ENCODE assay signal across 8 cellular contexts in the genomic region with DNA sequence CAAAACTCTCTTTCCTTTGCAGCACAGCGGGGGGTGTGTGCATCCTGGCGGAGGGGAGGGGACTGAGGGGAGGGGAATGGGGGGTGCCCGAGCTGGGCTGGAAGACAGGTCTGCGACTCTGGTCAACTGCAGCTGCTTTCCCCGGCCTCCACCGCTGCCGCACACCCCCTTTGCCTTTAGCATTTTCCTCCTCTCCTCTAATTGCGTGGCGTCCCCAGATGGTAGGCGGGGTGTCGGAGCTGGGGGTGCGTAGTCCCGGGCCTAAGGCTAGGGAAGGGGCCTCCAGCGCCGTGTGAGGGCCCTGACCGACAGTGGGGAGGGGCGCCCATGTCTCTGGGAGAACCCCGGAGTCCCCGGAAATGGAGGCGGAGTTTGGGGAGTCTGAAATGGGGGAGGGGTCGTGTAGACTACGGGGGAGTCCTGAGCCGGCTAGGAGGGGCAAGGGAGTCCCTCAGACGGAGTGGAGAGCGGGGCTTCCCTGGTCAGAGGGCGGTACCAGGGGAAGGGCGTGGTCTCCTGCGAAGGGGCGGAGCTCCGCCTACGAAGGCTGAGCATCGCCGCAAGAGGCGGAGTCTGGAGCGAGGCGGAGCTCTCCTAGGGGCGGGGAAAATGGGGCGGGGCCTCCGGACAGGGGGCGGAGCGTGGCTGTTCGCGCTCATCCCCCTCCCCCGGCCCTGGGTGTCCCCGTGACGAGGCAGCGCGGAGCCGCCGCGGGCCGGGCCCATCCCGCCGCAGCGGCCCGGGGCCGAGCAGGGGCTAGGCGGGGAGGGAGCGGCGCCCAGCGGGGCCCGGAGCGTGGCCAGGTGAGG. TPM values are rescaled to one million over a fixed set of nuclear protein-coding genes. Genes with fewer than 3 reads are reported as not detected.
A peak's percentile ranks its signal among the peaks of the same experiment; 100 is the strongest.
DNase-seq lines count a peak whose midpoint lies in the region; ATAC-seq and TF ChIP-seq lines count a peak whose summit lies in the region.

A gene with protein sequence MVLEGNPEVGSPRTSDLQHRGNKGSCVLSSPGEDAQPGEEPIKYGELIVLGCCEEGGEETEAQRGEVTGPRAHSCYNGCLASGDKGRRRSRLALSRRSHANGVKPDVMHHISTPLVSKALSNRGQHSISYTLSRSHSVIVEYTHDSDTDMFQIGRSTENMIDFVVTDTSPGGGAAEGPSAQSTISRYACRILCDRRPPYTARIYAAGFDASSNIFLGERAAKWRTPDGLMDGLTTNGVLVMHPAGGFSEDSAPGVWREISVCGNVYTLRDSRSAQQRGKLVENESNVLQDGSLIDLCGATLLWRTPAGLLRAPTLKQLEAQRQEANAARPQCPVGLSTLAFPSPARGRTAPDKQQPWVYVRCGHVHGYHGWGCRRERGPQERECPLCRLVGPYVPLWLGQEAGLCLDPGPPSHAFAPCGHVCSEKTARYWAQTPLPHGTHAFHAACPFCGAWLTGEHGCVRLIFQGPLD (plus strand): TSS at position 681 of the 809 bp plus-strand sequence. CDS start 1,224 bp downstream, outside the sequence.

- H3K36me3 ChIP-seq in adrenal gland (replicated peaks in 1 of 2) (no peaks in the 10 kb centered on the region), transverse colon (no peaks in the 10 kb centered on the region)

- H3K4me3 ChIP-seq in adrenal gland (peak within 1 kb of the TSS; percentile 41 to 89 (median 57)), transverse colon (peak within 1 kb of the TSS; percentile 69 to 85 (median 76))

- no peak for TF ChIP-seq EP300 in transverse colon (IDR thresholded peaks at IDR 0.05; ENCODE audit: low read depth)

- in situ Hi-C loops in transverse colon (cut with MboI; ENCODE audit: low pct_ligation_motif_present in 1 of 4, low pct_unique_long_range_greater_than_20kb in 1 of 4, low sequenced_read_pairs in 3 of 4) = no loop called here

- DNase-seq in GM04503 (ENCODE audit: low read depth) = peak; percentile 36
- DNase-seq in NCI-H1092 (lab: John Stamatoyannopoulos, UW) = peak; percentile 92
- DNase-seq in SW480 (ENCODE audit: low spot score) = peak; percentile 83
- DNase-seq in adrenal gland = peak; percentile 92 to 98 (median 94)
- DNase-seq in left cardiac atrium = peak; percentile 92
- DNase-seq in posterior cingulate gyrus = peak; percentile 88 to 99 (median 92)
- peak; percentile 96 for DNase-seq in transverse colon

- H3K4me1 ChIP-seq in adrenal gland (replicated peaks in 1 of 2) = peaks cover 7 to 10% of the 10 kb centered on the region in 2 donors
- H3K4me1 ChIP-seq in transverse colon = peaks cover 9 to 20% (median 14%) of the 10 kb centered on the region in 4 donors

- TF ChIP-seq POLR2A in adrenal gland (IDR thresholded peaks at IDR 0.05) (peak in 1 of 2 donors; percentile 49), transverse colon (IDR thresholded peaks at IDR 0.05) (peak; percentile 47)

- H3K9me3 ChIP-seq in adrenal gland (replicated peaks in 1 of 3) (no peaks in the 10 kb centered on the region), transverse colon (no peaks in the 10 kb centered on the region)

- ATAC-seq in HG02588 (IDR thresholded peaks at IDR 0.05; ENCODE audit: unreplicated experiment) = peak; percentile 82
- ATAC-seq in left cardiac atrium = peak; percentile 98 to 99

- intact Hi-C loops in adrenal gland (cut with DNase I) = no loop called here
- intact Hi-C loops in left cardiac atrium (cut with DNase I) = no loop called here
- intact Hi-C loops in posterior cingulate gyrus (cut with DNase I) = no loop called here
- intact Hi-C loops in transverse colon (cut with DNase I; ENCODE audit: low total_unique reads) = no loop called here

- H3K27ac ChIP-seq in adrenal gland (peak within 1 kb of the TSS in 4 of 5 donors; percentile 30 to 88 (median 52)), transverse colon (peak within 1 kb of the TSS; percentile 76 to 80 (median 76))

- H3K27me3 ChIP-seq in adrenal gland (no peaks in the 10 kb centered on the region), transverse colon (no peaks in the 10 kb centered on the region)

- WGBS in adrenal gland, 4 donors = 0 to 13% (median 1%) methylated on average over 3 to 58 of the region's 63 CpGs
- WGBS in transverse colon (ENCODE audit: low coverage in 1 of 2), 2 donors = 0% methylated on average over 29 of the region's 63 CpGs; no CpG with 5 or more reads in 1 of the 2 donors

- no peak for TF ChIP-seq CTCF in adrenal gland (IDR thresholded peaks at IDR 0.05)
- no peak for TF ChIP-seq CTCF in transverse colon (IDR thresholded peaks at IDR 0.05)

RNA-seq across cellular contexts. Expression of the gene that starts here (rescaled TPM):
- total RNA-seq in adrenal gland (10 to 100 TPM; 15.2 to 34.3 (median 21.8) TPM), left cardiac atrium (10 to 100 TPM in 1 of 2 donors, 1 to 10 TPM in 1; 9.1 to 11.0 TPM), transverse colon (10 to 100 TPM in 1 of 4 donors, 1 to 10 TPM in 3; 1.2 to 14.2 (median 7.8) TPM)
- polyA plus RNA-seq in adrenal gland = 10 to 100 TPM in 2 of 3 donors, 1 to 10 TPM in 1; 6.4 to 24.5 (median 13.0) TPM

Comparison
In these comparisons a context has a peak if more than half of its experiments do, and no peak if none do; other contexts are left out.
1. Peak in every context shown above with its lines: DNase-seq, ATAC-seq, H3K4me3 ChIP-seq and H3K27ac ChIP-seq.
2. DNase-seq: peak in every context shown above with its lines; median percentile 96 in transverse colon; 94 in adrenal gland; 92 in posterior cingulate gyrus; 92 in NCI-H1092; 92 in left cardiac atrium; 83 in SW480; 36 in GM04503.